Comparison of ENCODE assay signal across 19 cellular contexts in genomic region chr2:124970065-124970464, GRCh38.
DNase-seq lines count a peak whose midpoint lies in the region; ATAC-seq and TF ChIP-seq lines count a peak whose summit lies in the region.
"Had no signal": no experiment of that assay in that cellular context is flagged by ENCODE, and none has a peak within 500 bp of the region (broad histone marks: within the 10 kb centered on the region; RNA-seq: fewer than 3 reads in every experiment).

No MANE protein-coding gene starts in this region.

- H3K4me3 ChIP-seq in heart right ventricle = no peak overlapping the region

- no peak overlapping the region for H3K27ac ChIP-seq in heart right ventricle

- H3K36me3 ChIP-seq in heart right ventricle = no peaks in the 10 kb centered on the region

- H3K4me1 ChIP-seq in heart right ventricle = no peaks in the 10 kb centered on the region

- ATAC-seq in HG03139 (IDR thresholded peaks at IDR 0.05; ENCODE audit: unreplicated experiment) (no peak), heart right ventricle (no peak)

- peak; percentile 16 for DNase-seq in NCI-H1105 (lab: John Stamatoyannopoulos, UW)
- peak; percentile 67 for DNase-seq in NCI-H2171 treated with DMSO at 0.1 percent for 48 hours (lab: John Stamatoyannopoulos, UW)
- peak; percentile 73 for DNase-seq in inferior parietal cortex (ENCODE audit: extremely low spot score)
- peak in 6 of 10 donors; percentile 24 to 86 (median 51) for DNase-seq in posterior cingulate gyrus
- no peak for DNase-seq in NOMO-1 treated with dmso at 0.1 percent for 144 hours (lab: John Stamatoyannopoulos, UW; ENCODE audit: unreplicated experiment)
- no peak for DNase-seq in heart right ventricle
- DNase-seq: Caco-2; CD4-positive, CD25-positive, alpha-beta regulatory T cell; DMS153; IMR-90; Karpas-422; MM.1S; NCI-H1930; NCI-H226; NCI-H526 treated with DMSO at 0.1 percent for 48 hours; NK-92 treated with Interleukin-12 subunit alpha and Interleukin-12 subunit beta, amount 100 ng/mL, for 24 hours; OCI-M1; RPMI8226 had no signal

- no peak for TF ChIP-seq CTCF in heart right ventricle (IDR thresholded peaks at IDR 0.05)

- no peaks in the 10 kb centered on the region for H3K9me3 ChIP-seq in heart right ventricle
- H3K9me3 ChIP-seq: Caco-2 had no signal

- WGBS in heart right ventricle, 2 donors = 85 to 92% methylated on average over 2 of the region's 2 CpGs

- H3K27me3 ChIP-seq in heart right ventricle = no peaks in the 10 kb centered on the region

- intact Hi-C loops in posterior cingulate gyrus (cut with DNase I) = no loop called here
- intact Hi-C loops in heart right ventricle (cut with DNase I) = no loop called here

Comparison
In these comparisons a context has a peak if more than half of its experiments do, and no peak if none do; other contexts are left out.
1. DNase-seq: peak in NCI-H1105 (single experiment), NCI-H2171 treated with DMSO at 0.1 percent for 48 hours (single experiment), inferior parietal cortex (single experiment) and posterior cingulate gyrus (6 of 10); none in NOMO-1 treated with dmso at 0.1 percent for 144 hours (single experiment) and heart right ventricle (0 of 2).